ENCODE assay signal across 13 cellular contexts in the genomic region with DNA sequence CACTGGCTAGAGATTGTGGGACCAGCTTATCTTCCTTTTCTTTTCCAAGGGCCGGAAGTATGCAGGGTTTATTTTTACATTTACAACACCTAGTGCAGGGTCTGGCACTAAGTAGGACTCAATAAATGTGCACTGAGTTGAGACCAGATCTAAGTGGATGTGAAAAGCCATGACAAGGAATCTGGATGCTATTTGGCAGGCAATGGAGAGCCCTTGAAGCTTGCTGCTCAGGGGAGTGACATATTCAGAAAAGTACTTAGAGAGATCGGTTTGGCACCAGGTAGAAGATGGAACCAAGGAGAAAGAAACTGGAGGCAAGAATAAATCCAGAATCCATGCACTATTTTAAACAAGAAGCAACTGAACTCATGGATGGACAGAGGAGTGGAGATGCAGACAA.
"Had no signal": no experiment of that assay in that cellular context is flagged by ENCODE, and none has a peak within 500 bp of the region (broad histone marks: within the 10 kb centered on the region; RNA-seq: fewer than 3 reads in every experiment).

No MANE protein-coding gene starts in this region.

- H3K9me3 ChIP-seq: body of pancreas, heart right ventricle, lower lobe of right lung, stomach, suprapubic skin, transverse colon had no signal

- H3K4me1 ChIP-seq: body of pancreas had no signal

- DNase-seq: activated CD4-positive, alpha-beta T cell treated with anti-CD3 and anti-CD28 coated beads, Interleukin-2, amount 50 U/mL, for 1 hour; activated CD4-positive, CD25-positive, alpha-beta regulatory T cell treated with anti-CD3 and anti-CD28 coated beads, Interleukin-2, amount 50 U/mL, for 72 hours; activated gamma-delta T cell; naive B cell had no signal

- ATAC-seq: activated CD8-positive, alpha-beta T cell treated with anti-CD3 and anti-CD28 coated beads, Interleukin-2, amount 10 ng/mL, durations not matched to agents 7 days and 5 days had no signal

- H3K27me3 ChIP-seq: body of pancreas, cardiac muscle cell, neural progenitor cell, suprapubic skin, transverse colon had no signal

- H3K4me3 ChIP-seq: body of pancreas, cardiac muscle cell, heart right ventricle, lower lobe of right lung, neural progenitor cell, stomach, suprapubic skin, transverse colon had no signal

- H3K36me3 ChIP-seq: cardiac muscle cell, heart right ventricle, lower lobe of right lung, neural progenitor cell, stomach, suprapubic skin, transverse colon had no signal

- H3K9ac ChIP-seq: neural progenitor cell had no signal
